In genomic region chr1:51517361-51518032, GRCh38 we compare ENCODE assay signal across 8 cellular contexts. TPM values are rescaled to one million over a fixed set of nuclear protein-coding genes. Genes with fewer than 3 reads are reported as not detected.
A peak's percentile ranks its signal among the peaks of the same experiment; 100 is the strongest.
DNase-seq lines count a peak whose midpoint lies in the region; ATAC-seq, FAIRE-seq and TF ChIP-seq lines count a peak whose summit lies in the region.

No MANE protein-coding gene starts in this region.

- peak overlapping the region; percentile 84 for H3K27ac ChIP-seq in SK-N-MC
- H3K27ac ChIP-seq in esophagus (ENCODE audit: low read depth in 2 of 2, low read length in 1 of 2) = peak overlapping the region; percentile 90 to 99
- H3K27ac ChIP-seq in pancreas = peak overlapping the region; percentile 61 to 89 (median 82)

- peak overlapping the region; percentile 92 for H3K4me3 ChIP-seq in SK-N-MC
- H3K4me3 ChIP-seq in esophagus (ENCODE audit: low read depth in 1 of 2, low read length in 2 of 2) = peak overlapping the region; percentile 70 to 96
- H3K4me3 ChIP-seq in pancreas = peak overlapping the region; percentile 64 to 91 (median 82)

- no peaks in the 10 kb centered on the region for H3K9me3 ChIP-seq in SK-N-MC (ENCODE audit: low read depth, low read length)
- no peaks in the 10 kb centered on the region for H3K9me3 ChIP-seq in esophagus (ENCODE audit: control insufficient read depth in 2 of 2, insufficient read depth in 1 of 2, low read depth in 1 of 2, low read length in 1 of 2)
- no peaks in the 10 kb centered on the region for H3K9me3 ChIP-seq in pancreas

- peak overlapping the region; percentile 74 for H3K9ac ChIP-seq in SK-N-MC (ENCODE audit: insufficient read length)

- H3K27me3 ChIP-seq in esophagus (ENCODE audit: control insufficient read depth in 1 of 2, insufficient read depth in 2 of 2, low read length in 2 of 2) (no peaks in the 10 kb centered on the region), pancreas (no peaks in the 10 kb centered on the region)

- ATAC-seq in pancreas (no peak), GM21717 (IDR thresholded peaks at IDR 0.05; ENCODE audit: unreplicated experiment) (no peak)

- no peaks in the 10 kb centered on the region for H3K9me3 Mint-ChIP-seq in T-helper 2 cell treated with Interferon-gamma antibody and Interleukin-4, amounts not matched to agents 5 μg/mL and 100 μg/mL, for 36 hours

- H3K27ac Mint-ChIP-seq in T-helper 2 cell treated with Interferon-gamma antibody and Interleukin-4, amounts not matched to agents 5 μg/mL and 100 μg/mL, for 36 hours = peak overlapping the region; percentile 91

- no peak for TF ChIP-seq CTCF in pancreas (IDR thresholded peaks at IDR 0.05)

- H3K36me3 Mint-ChIP-seq in T-helper 2 cell treated with Interferon-gamma antibody and Interleukin-4, amounts not matched to agents 5 μg/mL and 100 μg/mL, for 36 hours (ENCODE audit: low read depth) = peaks cover 4% of the 10 kb centered on the region

- FAIRE-seq in pancreas (lab: Jason Lieb, UNC) = no peak

- WGBS in esophagus, 2 donors = 5% methylated on average over 7 of the region's 7 CpGs
- WGBS in pancreas, 2 donors = 3 to 4% methylated on average over 7 of the region's 7 CpGs

- no peaks in the 10 kb centered on the region for H3K36me3 ChIP-seq in SK-N-MC (ENCODE audit: insufficient read depth, low read length)
- H3K36me3 ChIP-seq in esophagus (ENCODE audit: control insufficient read depth in 2 of 2, insufficient read depth in 2 of 2, low read length in 1 of 2) = no peaks in the 10 kb centered on the region
- no peaks in the 10 kb centered on the region for H3K36me3 ChIP-seq in pancreas

- DNase-seq in T-helper 2 cell treated with Interferon-gamma antibody and Interleukin-4, amounts not matched to agents 5 μg/mL and 100 μg/mL, for 36 hours (ENCODE audit: low spot score) = no peak
- DNase-seq in T-helper 2 cell = no peak
- DNase-seq in SK-N-MC (ENCODE audit: low read depth, low spot score) = peak; percentile 75
- no peak for DNase-seq in pancreas
- DNase-seq in amniotic stem cell (lab: John Stamatoyannopoulos, UW) = no peak
- DNase-seq in NCI-H2196 treated with DMSO at 0.1 percent for 48 hours (lab: John Stamatoyannopoulos, UW; ENCODE audit: unreplicated experiment) = no peak

- no peaks in the 10 kb centered on the region for H3K27me3 Mint-ChIP-seq in T-helper 2 cell treated with Interferon-gamma antibody and Interleukin-4, amounts not matched to agents 5 μg/mL and 100 μg/mL, for 36 hours (ENCODE audit: low read depth)

- intact Hi-C loops in pancreas (cut with DNase I) = no loop called here

- H3K4me3 Mint-ChIP-seq in T-helper 2 cell treated with Interferon-gamma antibody and Interleukin-4, amounts not matched to agents 5 μg/mL and 100 μg/mL, for 36 hours = peak overlapping the region; percentile 88

- H3K4me1 Mint-ChIP-seq in T-helper 2 cell treated with Interferon-gamma antibody and Interleukin-4, amounts not matched to agents 5 μg/mL and 100 μg/mL, for 36 hours (ENCODE audit: low read depth) = peaks cover 54% of the 10 kb centered on the region

- H3K4me1 ChIP-seq in esophagus (ENCODE audit: control insufficient read depth in 2 of 2, insufficient read depth in 2 of 2, low read length in 1 of 2) = peaks cover 0 to 2% of the 10 kb centered on the region in 2 donors
- peaks cover 7 to 39% (median 30%) of the 10 kb centered on the region in 3 donors for H3K4me1 ChIP-seq in pancreas

RNA-seq across cellular contexts. Expression of gene EPS15, which starts 1.6 kb away (rescaled TPM):
- polyA plus RNA-seq in esophagus (10 to 100 TPM; 10.8 to 14.4 TPM), pancreas (10 to 100 TPM in 1 of 2 donors, 1 to 10 TPM in 1; 9.9 to 15.6 TPM)
- 10 to 100 TPM; 23.4 to 42.0 (median 28.4) TPM for total RNA-seq in pancreas
